In genomic region chr6:18463429-18463828, GRCh38 we compare ENCODE assay signal across 33 cellular contexts.
"Had no signal": no experiment of that assay in that cellular context is flagged by ENCODE, and none has a peak within 500 bp of the region (broad histone marks: within the 10 kb centered on the region; RNA-seq: fewer than 3 reads in every experiment).

No MANE protein-coding gene starts in this region.

- H3K27ac ChIP-seq: adrenal gland, cardiac muscle cell, VCaP had no signal

- FAIRE-seq: bronchial epithelial cell, TTC549 had no signal

- ATAC-seq: activated CD8-positive, alpha-beta T cell treated with anti-CD3 and anti-CD28 coated beads for 36 hours; activated naive CD4-positive, alpha-beta T cell treated with anti-CD3 and anti-CD28 coated beads, Interleukin-2, amount 50 U/mL, for 72 hours; activated T-cell treated with anti-CD3 and anti-CD28 coated beads, Interleukin-2, amount 50 U/mL, for 4 hours; activated T-cell treated with anti-CD3 and anti-CD28 coated beads, Interleukin-2, amount 50 U/mL, for 72 hours; activated T-helper 17 cell treated with anti-CD3 and anti-CD28 coated beads, Interleukin-2, amount 50 U/mL, for 72 hours had no signal

- H3K9me3 ChIP-seq: adrenal gland had no signal

- H3K36me3 ChIP-seq: adrenal gland, cardiac muscle cell had no signal

- H3K27me3 ChIP-seq: adrenal gland, cardiac muscle cell had no signal

- DNase-seq: activated B cell treated with CpG ODN at 0.5 μM for 24 hours; activated CD4-positive, alpha-beta memory T cell treated with anti-CD3 and anti-CD28 coated beads for 36 hours; activated CD4-positive, alpha-beta T cell treated with anti-CD3 and anti-CD28 coated beads for 4 hours; activated CD4-positive, alpha-beta T cell treated with anti-CD3 and anti-CD28 coated beads, Interleukin-2, amount 10 ng/mL, durations not matched to agents 24 days and 14 days; activated CD4-positive, alpha-beta T cell treated with anti-CD3 and anti-CD28 coated beads, Interleukin-2, amount 50 U/mL, for 1 hour; activated CD4-positive, alpha-beta T cell treated with anti-CD3 and anti-CD28 coated beads, Interleukin-2, amount 50 U/mL, for 4 hours; activated CD4-positive, CD25-positive, alpha-beta regulatory T cell treated with anti-CD3 and anti-CD28 coated beads, Interleukin-2, amount 50 U/mL, for 72 hours; activated CD8-positive, alpha-beta memory T cell treated with anti-CD3 and anti-CD28 coated beads, Interleukin-2, amount 50 U/mL, for 4 hours; activated CD8-positive, alpha-beta T cell treated with anti-CD3 and anti-CD28 coated beads for 36 hours; activated effector memory CD4-positive, alpha-beta T cell treated with anti-CD3 and anti-CD28 coated beads, Interleukin-2, amount 50 U/mL, for 16 hours; activated gamma-delta T cell treated with Interleukin-2 at 50 U/mL for 16 hours; activated naive CD4-positive, alpha-beta T cell; activated naive CD4-positive, alpha-beta T cell treated with anti-CD3 and anti-CD28 coated beads for 36 hours; activated naive CD4-positive, alpha-beta T cell treated with anti-CD3 and anti-CD28 coated beads, Interleukin-2, amount 50 U/mL, for 16 hours; activated naive CD8-positive, alpha-beta T cell treated with anti-CD3 and anti-CD28 coated beads for 36 hours; activated T-cell treated with anti-CD3 and anti-CD28 coated beads for 4 hours; activated T-cell treated with anti-CD3 and anti-CD28 coated beads, Interleukin-2, amount 50 U/mL, for 1 hour; activated T-cell treated with anti-CD3 and anti-CD28 coated beads, Interleukin-2, amount 50 U/mL, for 4 hours; activated T-cell treated with anti-CD3 and anti-CD28 coated beads, Interleukin-2, amount 50 U/mL, for 72 hours; adrenal gland; amniotic stem cell; aorta; caudate nucleus; cerebellar nuclear complex; T-helper 1 cell; T-helper 2 cell; T-helper 9 cell had no signal

- H3K4me3 ChIP-seq: adrenal gland, cardiac muscle cell had no signal

- H3K4me1 ChIP-seq: adrenal gland had no signal
